In the genomic region with DNA sequence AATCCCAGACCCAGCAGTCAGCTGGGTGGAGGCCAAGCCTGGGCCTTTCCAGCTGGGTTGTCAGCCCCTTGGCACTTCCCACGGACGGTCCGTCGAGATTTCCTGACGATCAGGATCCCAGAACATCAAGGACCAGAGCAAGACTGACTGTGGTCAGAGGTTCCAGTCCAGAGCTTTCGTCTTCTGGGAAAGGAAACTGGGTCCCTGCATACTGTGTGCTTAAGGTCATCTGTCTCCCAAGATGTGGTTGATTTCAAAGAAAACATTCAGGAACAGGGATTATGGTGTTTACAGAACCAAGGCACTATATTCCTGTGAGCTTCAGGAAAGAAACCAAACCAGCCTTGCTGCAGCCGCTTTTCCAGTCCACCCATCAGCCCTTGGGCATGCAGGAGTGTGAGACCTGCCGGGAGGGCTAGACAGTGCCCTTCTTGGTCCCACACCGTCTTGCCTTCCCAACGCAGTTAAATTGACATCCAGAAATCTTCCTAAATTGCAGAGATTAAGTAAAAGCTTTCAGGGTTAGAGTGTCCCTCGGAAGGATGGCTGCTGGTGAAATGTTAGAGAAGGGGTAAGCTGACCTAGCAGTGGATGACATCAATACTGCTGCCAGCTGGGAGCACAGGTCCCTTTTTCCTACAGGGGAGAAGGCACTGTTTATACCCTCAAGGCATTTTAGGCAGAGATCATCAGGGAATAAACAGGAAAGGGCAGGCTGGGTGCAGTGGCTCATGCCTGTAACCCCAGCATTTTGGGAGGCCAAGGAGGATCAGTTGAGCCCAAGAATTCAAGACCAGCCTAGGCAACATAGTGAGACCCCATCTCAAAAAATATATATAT, we compare ENCODE assay signal across 13 cellular contexts. TPM values are rescaled to one million over a fixed set of nuclear protein-coding genes. Genes with fewer than 3 reads are reported as not detected.
DNase-seq lines count a peak whose midpoint lies in the region; ATAC-seq and TF ChIP-seq lines count a peak whose summit lies in the region.
"Had no signal": no experiment of that assay in that cellular context is flagged by ENCODE, and none has a peak within 500 bp of the region (broad histone marks: within the 10 kb centered on the region; RNA-seq: fewer than 3 reads in every experiment).

No MANE protein-coding gene starts in this region.

- no peaks in the 10 kb centered on the region for H3K4me1 Mint-ChIP-seq in natural killer cell treated with Interleukin-12 subunit alpha and Interleukin-12 subunit beta and Interleukin-15 and Interleukin-18, amount 100 ng/mL, for 72 hours (ENCODE audit: low read depth in 2 of 2)
- H3K4me1 Mint-ChIP-seq: activated naive CD8-positive, alpha-beta T cell treated with anti-CD3 and anti-CD28 coated beads for 36 hours had no signal

- H3K4me1 ChIP-seq in stomach: peaks cover 5 to 34% (median 16%) of the 10 kb centered on the region in 4 donors

- no peak for ATAC-seq in natural killer cell treated with Interleukin-12 subunit alpha and Interleukin-12 subunit beta and Interleukin-15 and Interleukin-18, amount 100 ng/mL, for 72 hours
- ATAC-seq: naive thymus-derived CD8-positive, alpha-beta T cell had no signal

- H3K27me3 ChIP-seq in stomach: no peaks in the 10 kb centered on the region

- intact Hi-C loops in stomach (cut with DNase I; ENCODE audit: low total_unique reads): no loop called here

- no peaks in the 10 kb centered on the region for H3K36me3 Mint-ChIP-seq in natural killer cell treated with Interleukin-12 subunit alpha and Interleukin-12 subunit beta and Interleukin-15 and Interleukin-18, amount 100 ng/mL, for 72 hours
- H3K36me3 Mint-ChIP-seq: activated naive CD8-positive, alpha-beta T cell treated with anti-CD3 and anti-CD28 coated beads for 36 hours had no signal

- no peak for TF ChIP-seq EP300 in stomach (IDR thresholded peaks at IDR 0.05)

- peaks cover 0 to 4% (median 1%) of the 10 kb centered on the region in 4 donors for H3K36me3 ChIP-seq in stomach

- TF ChIP-seq CTCF in VCaP (conservative IDR thresholded peaks at IDR 0.05) (no peak), stomach (IDR thresholded peaks at IDR 0.05) (no peak)

- no peak overlapping the region for H3K4me3 ChIP-seq in stomach

- H3K9me3 ChIP-seq in stomach: no peaks in the 10 kb centered on the region

- 33 to 49% (median 39%) methylated on average over 11 of the region's 11 CpGs for WGBS in stomach, 5 donors

- no peaks in the 10 kb centered on the region for H3K27me3 Mint-ChIP-seq in natural killer cell treated with Interleukin-12 subunit alpha and Interleukin-12 subunit beta and Interleukin-15 and Interleukin-18, amount 100 ng/mL, for 72 hours
- H3K27me3 Mint-ChIP-seq: activated naive CD8-positive, alpha-beta T cell treated with anti-CD3 and anti-CD28 coated beads for 36 hours; naive thymus-derived CD8-positive, alpha-beta T cell had no signal

- no peak overlapping the region for H3K27ac Mint-ChIP-seq in natural killer cell treated with Interleukin-12 subunit alpha and Interleukin-12 subunit beta and Interleukin-15 and Interleukin-18, amount 100 ng/mL, for 72 hours
- H3K27ac Mint-ChIP-seq: activated naive CD8-positive, alpha-beta T cell treated with anti-CD3 and anti-CD28 coated beads for 36 hours had no signal

- DNase-seq in HK-2 (ENCODE audit: unreplicated experiment) (peak; percentile 81), islet precursor cell (peak; percentile 60), stomach (no peak), NCI-H1092 (lab: John Stamatoyannopoulos, UW) (no peak), HPDE6-E6E7 (ENCODE audit: extremely low spot score) (no peak)
- DNase-seq in natural killer cell treated with Interleukin-12 subunit alpha and Interleukin-12 subunit beta and Interleukin-15 and Interleukin-18, amount 100 ng/mL, for 72 hours (ENCODE audit: low spot score): no peak
- DNase-seq: activated naive CD8-positive, alpha-beta T cell treated with anti-CD3 and anti-CD28 coated beads for 36 hours; NCI-H1417 treated with DMSO at 0.1 percent for 48 hours; NCI-H524 treated with DMSO at 0.1 percent for 48 hours; SHP77 treated with DMSO at 0.1 percent for 48 hours; substantia nigra had no signal

- TF ChIP-seq POLR2A in stomach (IDR thresholded peaks at IDR 0.05): no peak

- H3K4me3 Mint-ChIP-seq in natural killer cell treated with Interleukin-12 subunit alpha and Interleukin-12 subunit beta and Interleukin-15 and Interleukin-18, amount 100 ng/mL, for 72 hours: no peak overlapping the region
- H3K4me3 Mint-ChIP-seq: activated naive CD8-positive, alpha-beta T cell treated with anti-CD3 and anti-CD28 coated beads for 36 hours; naive thymus-derived CD8-positive, alpha-beta T cell had no signal

- no peaks in the 10 kb centered on the region for H3K9me3 Mint-ChIP-seq in natural killer cell treated with Interleukin-12 subunit alpha and Interleukin-12 subunit beta and Interleukin-15 and Interleukin-18, amount 100 ng/mL, for 72 hours
- H3K9me3 Mint-ChIP-seq: activated naive CD8-positive, alpha-beta T cell treated with anti-CD3 and anti-CD28 coated beads for 36 hours; naive thymus-derived CD8-positive, alpha-beta T cell had no signal

- H3K27ac ChIP-seq in VCaP: peak overlapping the region; percentile 91
- peak overlapping the region; percentile 1 to 63 (median 51) for H3K27ac ChIP-seq in stomach

RNA-seq across cellular contexts. Expression of gene C19orf33, which starts 5.0 kb away (rescaled TPM):
- total RNA-seq in stomach: 100 to 1,000 TPM in 3 of 5 donors, 10 to 100 TPM in 2; 33.5 to 287 (median 171) TPM
- 1,000 to 10,000 TPM in 2 of 3 donors, 100 to 1,000 TPM in 1; 388 to 1,069 (median 1,022) TPM for polyA plus RNA-seq in stomach
- not detected for total RNA-seq in natural killer cell treated with Interleukin-12 subunit alpha and Interleukin-12 subunit beta and Interleukin-15 and Interleukin-18, amount 100 ng/mL, for 72 hours
- total RNA-seq: activated naive CD8-positive, alpha-beta T cell treated with anti-CD3 and anti-CD28 coated beads for 36 hours had no signal

RNA-seq across cellular contexts. Expression of gene YIF1B, which starts 16.7 kb away (rescaled TPM):
- total RNA-seq in stomach: 10 to 100 TPM in 2 of 5 donors, 1 to 10 TPM in 3; 4.7 to 30.4 (median 7.2) TPM
- 10 to 100 TPM; 18.8 to 28.0 (median 24.2) TPM for polyA plus RNA-seq in stomach
- 10 to 100 TPM; 56.0 to 59.2 TPM for total RNA-seq in natural killer cell treated with Interleukin-12 subunit alpha and Interleukin-12 subunit beta and Interleukin-15 and Interleukin-18, amount 100 ng/mL, for 72 hours

RNA-seq across cellular contexts. Expression of gene KCNK6, which starts 20.6 kb away (rescaled TPM):
- total RNA-seq in stomach: 10 to 100 TPM in 2 of 5 donors, 1 to 10 TPM in 2, under 1 TPM in 1; under 0.01 to 32.2 (median 5.4) TPM
- polyA plus RNA-seq in stomach: 1 to 10 TPM; 3.2 to 10.0 (median 9.5) TPM
- 1 to 10 TPM; 3.7 to 7.7 TPM for total RNA-seq in natural killer cell treated with Interleukin-12 subunit alpha and Interleukin-12 subunit beta and Interleukin-15 and Interleukin-18, amount 100 ng/mL, for 72 hours

RNA-seq across cellular contexts. Expression of gene SPINT2, which starts 34.7 kb away (rescaled TPM):
- 1,000 to 10,000 TPM in 1 of 5 donors, 100 to 1,000 TPM in 2, 10 to 100 TPM in 2; 29.8 to 1,508 (median 255) TPM for total RNA-seq in stomach
- polyA plus RNA-seq in stomach: 100 to 1,000 TPM in 2 of 3 donors, 10 to 100 TPM in 1; 54.5 to 255 (median 184) TPM
- total RNA-seq in natural killer cell treated with Interleukin-12 subunit alpha and Interleukin-12 subunit beta and Interleukin-15 and Interleukin-18, amount 100 ng/mL, for 72 hours: 1 to 10 TPM; 6.9 to 9.1 TPM

RNA-seq across cellular contexts. Expression of gene CATSPERG, which starts 36.6 kb away (rescaled TPM):
- 1 to 10 TPM in 3 of 5 donors, under 1 TPM in 1, not detected in 1; 0.45 to 9.7 (median 5.0) TPM for total RNA-seq in stomach
- polyA plus RNA-seq in stomach: 1 to 10 TPM; 1.1 to 2.4 (median 2.0) TPM
- total RNA-seq in natural killer cell treated with Interleukin-12 subunit alpha and Interleukin-12 subunit beta and Interleukin-15 and Interleukin-18, amount 100 ng/mL, for 72 hours: 1 to 10 TPM; 6.1 to 9.4 TPM

Comparison
In these comparisons a context has a peak if more than half of its experiments do, and no peak if none do; other contexts are left out.
1. DNase-seq: peak in HK-2 (single experiment) and islet precursor cell (single experiment); none in stomach (single experiment), NCI-H1092 (single experiment), natural killer cell treated with Interleukin-12 subunit alpha and Interleukin-12 subunit beta and Interleukin-15 and Interleukin-18, amount 100 ng/mL, for 72 hours (single experiment) and HPDE6-E6E7 (single experiment).
2. RNA of gene C19orf33, which starts 5.0 kb away (total RNA-seq): 33.5 to 287 TPM in stomach; not detected in natural killer cell treated with Interleukin-12 subunit alpha and Interleukin-12 subunit beta and Interleukin-15 and Interleukin-18, amount 100 ng/mL, for 72 hours; every median in the first group is over 10 times any median in the second.